In genomic region chr1:226717256-226717909, GRCh38 we compare ENCODE assay signal across 10 cellular contexts. TPM values are rescaled to one million over a fixed set of nuclear protein-coding genes. Genes with fewer than 3 reads are reported as not detected.
DNase-seq lines count a peak whose midpoint lies in the region; ATAC-seq and TF ChIP-seq lines count a peak whose summit lies in the region.
"Had no signal": no experiment of that assay in that cellular context is flagged by ENCODE, and none has a peak within 500 bp of the region (broad histone marks: within the 10 kb centered on the region; RNA-seq: fewer than 3 reads in every experiment).

No MANE protein-coding gene starts in this region.

- ATAC-seq in T-helper 17 cell (peak; percentile 66), left cardiac atrium (peak; percentile 41 to 73)
- ATAC-seq: A549 had no signal

- TF ChIP-seq CTCF in GM20000 (IDR thresholded peaks at IDR 0.05; ENCODE audit: extremely low read depth, missing control alignments), result no peak

- intact Hi-C loops in left cardiac atrium (cut with DNase I), result no loop called here

- H3K4me1 Mint-ChIP-seq in T-helper 2 cell treated with Interferon-gamma antibody and Interleukin-4, amounts not matched to agents 5 μg/mL and 100 μg/mL, for 36 hours (ENCODE audit: low read depth), result peaks cover 51% of the 10 kb centered on the region
- H3K4me1 Mint-ChIP-seq in T-helper 17 cell, result peaks cover 59% of the 10 kb centered on the region

- no peaks in the 10 kb centered on the region for H3K27me3 Mint-ChIP-seq in T-helper 2 cell treated with Interferon-gamma antibody and Interleukin-4, amounts not matched to agents 5 μg/mL and 100 μg/mL, for 36 hours (ENCODE audit: low read depth)
- no peaks in the 10 kb centered on the region for H3K27me3 Mint-ChIP-seq in T-helper 17 cell

- H3K4me3 Mint-ChIP-seq in T-helper 2 cell treated with Interferon-gamma antibody and Interleukin-4, amounts not matched to agents 5 μg/mL and 100 μg/mL, for 36 hours, result peak overlapping the region; percentile 47
- peak overlapping the region; percentile 75 for H3K4me3 Mint-ChIP-seq in T-helper 17 cell
- H3K4me3 Mint-ChIP-seq: H9 had no signal

- no peaks in the 10 kb centered on the region for H3K9me3 ChIP-seq in T-helper 17 cell (ENCODE audit: control insufficient read depth, low read length, poor library complexity, severe bottlenecking)
- H3K9me3 ChIP-seq: A549 had no signal

- DNase-seq in T-helper 2 cell treated with Interferon-gamma antibody and Interleukin-4, amounts not matched to agents 5 μg/mL and 100 μg/mL, for 36 hours (ENCODE audit: low spot score), result no peak
- DNase-seq in T-helper 2 cell, result no peak
- DNase-seq in T-helper 17 cell, result no peak
- peak; percentile 38 for DNase-seq in left cardiac atrium
- peak; percentile 37 for DNase-seq in superior temporal gyrus (ENCODE audit: extremely low spot score)
- DNase-seq in amniotic stem cell (lab: John Stamatoyannopoulos, UW), result no peak
- no peak for DNase-seq in GM20000 (ENCODE audit: low spot score)
- DNase-seq in DMS114 treated with DMSO at 0.1 percent for 48 hours (lab: John Stamatoyannopoulos, UW; ENCODE audit: unreplicated experiment), result no peak
- DNase-seq: H9 had no signal

- H3K9me3 Mint-ChIP-seq in T-helper 2 cell treated with Interferon-gamma antibody and Interleukin-4, amounts not matched to agents 5 μg/mL and 100 μg/mL, for 36 hours, result peaks cover 5% of the 10 kb centered on the region

- H3K36me3 Mint-ChIP-seq in T-helper 2 cell treated with Interferon-gamma antibody and Interleukin-4, amounts not matched to agents 5 μg/mL and 100 μg/mL, for 36 hours (ENCODE audit: low read depth), result peaks cover 44% of the 10 kb centered on the region
- H3K36me3 Mint-ChIP-seq in T-helper 17 cell (ENCODE audit: low read depth), result no peaks in the 10 kb centered on the region

- H3K27ac Mint-ChIP-seq in T-helper 2 cell treated with Interferon-gamma antibody and Interleukin-4, amounts not matched to agents 5 μg/mL and 100 μg/mL, for 36 hours, result peak overlapping the region; percentile 9
- peak overlapping the region; percentile 97 for H3K27ac Mint-ChIP-seq in T-helper 17 cell
- H3K27ac Mint-ChIP-seq: H9 had no signal

RNA-seq across cellular contexts. Expression of gene ITPKB, which starts 21.7 kb away (rescaled TPM):
- total RNA-seq in T-helper 17 cell (100 to 1,000 TPM; 128 to 166 TPM), left cardiac atrium (10 to 100 TPM; 13.8 to 18.3 TPM)

Comparison
In these comparisons a context has a peak if more than half of its experiments do, and no peak if none do; other contexts are left out.
1. DNase-seq: peak in left cardiac atrium (single experiment) and superior temporal gyrus (single experiment); none in T-helper 2 cell treated with Interferon-gamma antibody and Interleukin-4, amounts not matched to agents 5 μg/mL and 100 μg/mL, for 36 hours (single experiment), T-helper 2 cell (0 of 5), T-helper 17 cell (0 of 3), amniotic stem cell (single experiment), GM20000 (single experiment) and DMS114 treated with DMSO at 0.1 percent for 48 hours (single experiment).
2. RNA of gene ITPKB, which starts 21.7 kb away (total RNA-seq): 128 to 166 TPM in T-helper 17 cell; 13.8 to 18.3 TPM in left cardiac atrium; every median in the first group is over 4 times any median in the second.